ENCODE assay signal across 8 cellular contexts in the genomic region with DNA sequence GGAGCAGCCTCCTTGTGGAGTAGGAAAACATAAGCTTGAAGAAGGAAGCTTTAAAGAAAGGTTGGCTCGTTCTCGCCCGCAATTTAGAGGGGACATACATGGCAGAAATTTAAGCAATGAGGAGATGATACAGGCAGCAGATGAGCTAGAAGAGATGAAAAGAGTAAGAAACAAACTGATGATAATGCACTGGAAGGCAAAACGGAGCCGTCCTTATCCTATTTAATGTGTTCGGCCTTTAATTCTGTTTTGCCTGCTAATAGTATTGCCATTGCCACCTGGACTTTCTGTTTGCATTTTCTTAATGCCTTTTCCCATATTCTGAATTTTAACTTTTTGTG. TPM values are rescaled to one million over a fixed set of nuclear protein-coding genes. Genes with fewer than 3 reads are reported as not detected.
DNase-seq lines count a peak whose midpoint lies in the region; ATAC-seq and TF ChIP-seq lines count a peak whose summit lies in the region.

No MANE protein-coding gene starts in this region.

- H3K36me3 Mint-ChIP-seq in GM23338 (ENCODE audit: low read depth), result no peaks in the 10 kb centered on the region; the same call in 2 of the 3 replicates
- H3K36me3 Mint-ChIP-seq in activated B cell treated with CpG ODN at 0.5 μM for 24 hours (ENCODE audit: low read depth), result peaks cover 4% of the 10 kb centered on the region

- peak overlapping the region; percentile 64; the same call in 1 of the 2 replicates for H3K27ac ChIP-seq in GM23338 (ENCODE audit: low read depth)
- H3K27ac ChIP-seq in hepatocyte, result peak overlapping the region; percentile 99
- peak overlapping the region; percentile 73 for H3K27ac ChIP-seq in smooth muscle cell (ENCODE audit: low read depth)

- TF ChIP-seq CTCF in GM23338 (conservative IDR thresholded peaks at IDR 0.05; ENCODE audit: low read depth in 2 of 2) (no peak), activated B cell treated with CpG ODN at 0.5 μM for 24 hours (IDR thresholded peaks at IDR 0.05) (no peak), hepatocyte (IDR thresholded peaks at IDR 0.05; ENCODE audit: poor library complexity) (no peak), smooth muscle cell (IDR thresholded peaks at IDR 0.05; ENCODE audit: borderline replicate concordance, insufficient read depth, poor library complexity, severe bottlenecking) (no peak)

- CTCF ChIA-PET in activated B cell treated with CpG ODN at 0.5 μM for 24 hours (lab: Charles Lee), result no interaction called here

- no peaks in the 10 kb centered on the region for H4K20me1 ChIP-seq in GM23338 (replicated peaks; ENCODE audit: insufficient read depth)
- H4K20me1 ChIP-seq in hepatocyte (ENCODE audit: insufficient read depth, poor library complexity, severe bottlenecking), result no peaks in the 10 kb centered on the region
- H4K20me1 ChIP-seq in smooth muscle cell (ENCODE audit: low read depth), result no peaks in the 10 kb centered on the region

- H3K4me3 Mint-ChIP-seq in GM23338 (peak overlapping the region; percentile 84), activated B cell treated with CpG ODN at 0.5 μM for 24 hours (peak overlapping the region; percentile 90)

- intact Hi-C loops in activated B cell treated with CpG ODN at 0.5 μM for 24 hours (cut with micrococcal nuclease), result no loop called here

- H3K4me1 Mint-ChIP-seq in GM23338 (peaks cover 8% of the 10 kb centered on the region; the same call in 2 of the 3 replicates), activated B cell treated with CpG ODN at 0.5 μM for 24 hours (peaks cover 16% of the 10 kb centered on the region)

- POLR2A ChIA-PET in activated B cell treated with CpG ODN at 0.5 μM for 24 hours (lab: Charles Lee), result interaction anchor here (1.4 kb wide), 1 partner anchor 57 kb away, joined by 4 read pairs; no protein-coding TSS in a partner anchor

- H3F3A ChIP-seq in GM23338 (replicated peaks; ENCODE audit: low read depth) (no peaks in the 10 kb centered on the region), smooth muscle cell (ENCODE audit: low read depth) (peaks cover 12% of the 10 kb centered on the region)

- H3K9me3 Mint-ChIP-seq in GM23338 (no peaks in the 10 kb centered on the region), activated B cell treated with CpG ODN at 0.5 μM for 24 hours (no peaks in the 10 kb centered on the region)

- TF ChIP-seq POLR2A in erythroblast (IDR thresholded peaks at IDR 0.05; ENCODE audit: low read length), result no peak

- no peak for ATAC-seq in GM23338
- no peak for ATAC-seq in activated B cell treated with CpG ODN at 0.5 μM for 24 hours (ENCODE audit: low read depth)
- ATAC-seq in HG03457 (IDR thresholded peaks at IDR 0.05; ENCODE audit: unreplicated experiment), result no peak

- H3K4me1 ChIP-seq in GM23338 (ENCODE audit: insufficient read depth), result peaks cover 4% of the 10 kb centered on the region; the same call in 1 of the 2 replicates
- peaks cover 15% of the 10 kb centered on the region for H3K4me1 ChIP-seq in hepatocyte (ENCODE audit: insufficient read depth)
- H3K4me1 ChIP-seq in smooth muscle cell (ENCODE audit: low read depth), result peaks cover 15% of the 10 kb centered on the region

- no peak overlapping the region for H2AFZ ChIP-seq in GM23338
- peak overlapping the region; percentile 97 for H2AFZ ChIP-seq in hepatocyte
- peak overlapping the region; percentile 99 for H2AFZ ChIP-seq in smooth muscle cell (ENCODE audit: low read depth)

- no peaks in the 10 kb centered on the region for H3K79me2 ChIP-seq in GM23338 (replicated peaks; ENCODE audit: insufficient read depth)
- H3K79me2 ChIP-seq in hepatocyte, result peaks cover 47% of the 10 kb centered on the region
- H3K79me2 ChIP-seq in smooth muscle cell (ENCODE audit: low read depth), result peaks cover 27% of the 10 kb centered on the region

- 25% methylated on average over 6 of the region's 6 CpGs for WGBS in hepatocyte (ENCODE audit: low lambda C conversion rate, missing lambda C conversion rate)
- 33% methylated on average over 6 of the region's 6 CpGs for WGBS in smooth muscle cell (ENCODE audit: low lambda C conversion rate)

- peak overlapping the region; percentile 71 for H3K9ac ChIP-seq in smooth muscle cell (ENCODE audit: low read depth)

- no peak for DNase-seq in GM23338 (ENCODE audit: low spot score)
- DNase-seq in activated B cell treated with CpG ODN at 0.5 μM for 24 hours, result no peak
- no peak for DNase-seq in hepatocyte (ENCODE audit: low spot score)
- no peak for DNase-seq in smooth muscle cell (lab: John Stamatoyannopoulos, UW; ENCODE audit: unreplicated experiment)
- no peak for DNase-seq in erythroblast (lab: John Stamatoyannopoulos, UW)
- DNase-seq in RPMI8226, result no peak
- no peak for DNase-seq in medulla oblongata (ENCODE audit: extremely low spot score)

- H3K27ac Mint-ChIP-seq in GM23338 (peak overlapping the region; percentile 22; the same call in 1 of the 2 replicates), activated B cell treated with CpG ODN at 0.5 μM for 24 hours (peak overlapping the region; percentile 63)

- peak overlapping the region; percentile 77 for H3K4me2 ChIP-seq in GM23338
- peak overlapping the region; percentile 80 for H3K4me2 ChIP-seq in hepatocyte
- peak overlapping the region; percentile 99 for H3K4me2 ChIP-seq in smooth muscle cell

- H3K27me3 ChIP-seq in GM23338 (ENCODE audit: insufficient read depth) (no peaks in the 10 kb centered on the region), hepatocyte (no peaks in the 10 kb centered on the region), smooth muscle cell (ENCODE audit: low read depth) (no peaks in the 10 kb centered on the region)

- H3K36me3 ChIP-seq in GM23338 (ENCODE audit: insufficient read depth), result no peaks in the 10 kb centered on the region
- no peaks in the 10 kb centered on the region for H3K36me3 ChIP-seq in hepatocyte (replicated peaks; ENCODE audit: insufficient read depth, low read depth)
- no peaks in the 10 kb centered on the region for H3K36me3 ChIP-seq in smooth muscle cell (ENCODE audit: low read depth)

- H3K27me3 Mint-ChIP-seq in GM23338 (ENCODE audit: insufficient read depth, low read depth, poor library complexity) (peaks cover 7% of the 10 kb centered on the region), activated B cell treated with CpG ODN at 0.5 μM for 24 hours (no peaks in the 10 kb centered on the region)

- no peaks in the 10 kb centered on the region for H3K9me2 ChIP-seq in GM23338 (ENCODE audit: insufficient read depth)
- no peaks in the 10 kb centered on the region for H3K9me2 ChIP-seq in hepatocyte (replicated peaks; ENCODE audit: insufficient read depth)

- peak overlapping the region; percentile 90 for H3K4me3 ChIP-seq in GM23338
- H3K4me3 ChIP-seq in hepatocyte, result peak overlapping the region; percentile 88
- peak overlapping the region; percentile 97 for H3K4me3 ChIP-seq in smooth muscle cell

- H3K9me3 ChIP-seq in hepatocyte (ENCODE audit: low read depth) (no peaks in the 10 kb centered on the region), smooth muscle cell (replicated peaks; ENCODE audit: low read depth) (no peaks in the 10 kb centered on the region)

RNA-seq across cellular contexts. Expression of a gene that starts 1.4 kb away (rescaled TPM):
- total RNA-seq in GM23338 (2014; rRNA removed; shearing (Covaris generic)), result 5.8 and 10.9 TPM in 2 replicates
- polyA plus RNA-seq in GM23338 (2016; fragmentation: Nextera tagmentation; extraction: Ambion mirVana) (8.8 and 11.0 TPM in 2 replicates), hepatocyte (89.2 and 116 TPM in 2 replicates), smooth muscle cell (16.7 and 23.8 TPM in 2 replicates)
- total RNA-seq in activated B cell treated with CpG ODN at 0.5 μM for 24 hours (10.4 TPM in 2 replicates), hepatocyte (109 and 113 TPM in 2 replicates), smooth muscle cell (22.1 and 43.0 TPM in 2 replicates)

RNA-seq across cellular contexts. Expression of a gene that starts 22.4 kb away (rescaled TPM):
- total RNA-seq in GM23338 (2014; rRNA removed; shearing (Covaris generic)), result 5.0 and 5.2 TPM in 2 replicates
- polyA plus RNA-seq in GM23338 (2016; fragmentation: Nextera tagmentation; extraction: Ambion mirVana), result 30.6 and 31.1 TPM in 2 replicates
- 7.7 and 8.5 TPM in 2 replicates for total RNA-seq in activated B cell treated with CpG ODN at 0.5 μM for 24 hours
- 28.6 and 28.7 TPM in 2 replicates for total RNA-seq in hepatocyte
- 91.7 and 117 TPM in 2 replicates for polyA plus RNA-seq in hepatocyte
- total RNA-seq in smooth muscle cell, result 14.0 and 29.6 TPM in 2 replicates
- 48.0 and 52.4 TPM in 2 replicates for polyA plus RNA-seq in smooth muscle cell

RNA-seq across cellular contexts. Expression of a gene that starts 44.8 kb away (rescaled TPM):
- total RNA-seq in GM23338 (2014; rRNA removed; shearing (Covaris generic)), result 18.0 and 25.4 TPM in 2 replicates
- 125 and 148 TPM in 2 replicates for polyA plus RNA-seq in GM23338 (2016; fragmentation: Nextera tagmentation; extraction: Ambion mirVana)
- total RNA-seq in activated B cell treated with CpG ODN at 0.5 μM for 24 hours, result 18.0 and 20.0 TPM in 2 replicates
- total RNA-seq in hepatocyte, result 84.2 and 94.4 TPM in 2 replicates
- polyA plus RNA-seq in hepatocyte, result 171 and 213 TPM in 2 replicates
- total RNA-seq in smooth muscle cell, result 40.2 and 51.3 TPM in 2 replicates
- 74.4 and 76.2 TPM in 2 replicates for polyA plus RNA-seq in smooth muscle cell

RNA-seq across cellular contexts. Expression of a gene that starts 56.4 kb away (rescaled TPM):
- 269 and 311 TPM in 2 replicates for total RNA-seq in GM23338 (2014; rRNA removed; shearing (Covaris generic))
- polyA plus RNA-seq in GM23338 (2016; fragmentation: Nextera tagmentation; extraction: Ambion mirVana), result 297 and 315 TPM in 2 replicates
- 89.2 and 111 TPM in 2 replicates for total RNA-seq in activated B cell treated with CpG ODN at 0.5 μM for 24 hours
- total RNA-seq in hepatocyte, result 1,160 and 1,364 TPM in 2 replicates
- 772 and 829 TPM in 2 replicates for polyA plus RNA-seq in hepatocyte
- 1,445 and 1,824 TPM in 2 replicates for total RNA-seq in smooth muscle cell
- polyA plus RNA-seq in smooth muscle cell, result 726 and 732 TPM in 2 replicates
